ENCODE assay signal across 27 cellular contexts in genomic region chr5:141672071-141672855, GRCh38.
"Had no signal": no experiment of that assay in that cellular context is flagged by ENCODE, and none has a peak within 500 bp of the region (broad histone marks: within the 10 kb centered on the region; RNA-seq: fewer than 3 reads in every experiment).

No MANE protein-coding gene starts in this region.

- ATAC-seq: activated T-cell treated with anti-CD3 and anti-CD28 coated beads, Interleukin-2, amount 50 U/mL, for 72 hours; activated T-helper 17 cell treated with anti-CD3 and anti-CD28 coated beads, Interleukin-2, amount 50 U/mL, for 72 hours; Panc1 had no signal

- H3K9ac ChIP-seq: SK-N-SH had no signal

- H3K36me3 ChIP-seq: MG63 had no signal

- H3K4me1 Mint-ChIP-seq: activated CD4-positive, alpha-beta T cell treated with anti-CD3 and anti-CD28 coated beads, Interleukin-2, amount 10 ng/mL, durations not matched to agents 24 days and 14 days; activated naive CD8-positive, alpha-beta T cell treated with anti-CD3 and anti-CD28 coated beads for 36 hours; activated T-helper 17 cell treated with anti-CD3 and anti-CD28 coated beads, Interleukin-2, amount 50 U/mL, for 72 hours had no signal

- H3K9me3 Mint-ChIP-seq: activated CD4-positive, alpha-beta T cell treated with anti-CD3 and anti-CD28 coated beads, Interleukin-2, amount 10 ng/mL, durations not matched to agents 24 days and 14 days; activated CD8-positive, alpha-beta T cell treated with anti-CD3 and anti-CD28 coated beads for 36 hours; activated naive CD8-positive, alpha-beta T cell treated with anti-CD3 and anti-CD28 coated beads for 36 hours; activated T-cell treated with anti-CD3 and anti-CD28 coated beads, Interleukin-2, amount 50 U/mL, for 72 hours; activated T-helper 17 cell treated with anti-CD3 and anti-CD28 coated beads, Interleukin-2, amount 50 U/mL, for 72 hours; T-helper 1 cell treated with Interleukin-12 subunit alpha and Interleukin-12 subunit beta and Interleukin-4 antibody, amounts not matched to agents 30 μg/mL and 1 μg/mL, for 36 hours; T-helper 2 cell treated with Interferon-gamma antibody and Interleukin-4, amounts not matched to agents 5 μg/mL and 100 μg/mL, for 36 hours had no signal

- H3K4me2 ChIP-seq: SK-N-SH had no signal

- H3K36me3 Mint-ChIP-seq: activated naive CD8-positive, alpha-beta T cell treated with anti-CD3 and anti-CD28 coated beads for 36 hours had no signal

- DNase-seq: activated CD4-positive, alpha-beta T cell treated with anti-CD3 and anti-CD28 coated beads, Interleukin-2, amount 10 ng/mL, durations not matched to agents 24 days and 14 days; activated CD4-positive, alpha-beta T cell treated with anti-CD3 and anti-CD28 coated beads, Interleukin-2, amount 50 U/mL, for 4 hours; activated effector memory CD4-positive, alpha-beta T cell treated with anti-CD3 and anti-CD28 coated beads, Interleukin-2, amount 50 U/mL, for 16 hours; activated naive CD4-positive, alpha-beta T cell; activated naive CD4-positive, alpha-beta T cell treated with anti-CD3 and anti-CD28 coated beads, Interleukin-2, amount 50 U/mL, for 16 hours; activated naive CD8-positive, alpha-beta T cell treated with anti-CD3 and anti-CD28 coated beads for 36 hours; activated T-cell treated with anti-CD3 and anti-CD28 coated beads, Interleukin-2, amount 50 U/mL, for 1 hour; activated T-cell treated with anti-CD3 and anti-CD28 coated beads, Interleukin-2, amount 50 U/mL, for 72 hours; amniotic stem cell; aorta; brain microvascular endothelial cell; Kasumi-1; MG63; NCI-H1048; NCI-H1436 treated with DMSO at 0.1 percent for 48 hours; NCI-H1694 treated with DMSO at 0.1 percent for 48 hours; NCI-H2029; NCI-H345; NCI-H524 treated with DMSO at 0.1 percent for 48 hours; SHP77 treated with DMSO at 0.1 percent for 48 hours; SK-N-SH had no signal

- H3K27me3 ChIP-seq: brain microvascular endothelial cell, MG63, SJSA1 had no signal

- H3K4me3 Mint-ChIP-seq: activated CD4-positive, alpha-beta T cell treated with anti-CD3 and anti-CD28 coated beads, Interleukin-2, amount 10 ng/mL, durations not matched to agents 24 days and 14 days; activated CD8-positive, alpha-beta T cell treated with anti-CD3 and anti-CD28 coated beads for 36 hours; activated naive CD8-positive, alpha-beta T cell treated with anti-CD3 and anti-CD28 coated beads for 36 hours; activated T-cell treated with anti-CD3 and anti-CD28 coated beads, Interleukin-2, amount 50 U/mL, for 72 hours; activated T-helper 17 cell treated with anti-CD3 and anti-CD28 coated beads, Interleukin-2, amount 50 U/mL, for 72 hours; T-helper 1 cell treated with Interleukin-12 subunit alpha and Interleukin-12 subunit beta and Interleukin-4 antibody, amounts not matched to agents 30 μg/mL and 1 μg/mL, for 36 hours; T-helper 2 cell treated with Interferon-gamma antibody and Interleukin-4, amounts not matched to agents 5 μg/mL and 100 μg/mL, for 36 hours had no signal

- H3K27me3 Mint-ChIP-seq: activated CD8-positive, alpha-beta T cell treated with anti-CD3 and anti-CD28 coated beads for 36 hours; activated naive CD8-positive, alpha-beta T cell treated with anti-CD3 and anti-CD28 coated beads for 36 hours; activated T-helper 17 cell treated with anti-CD3 and anti-CD28 coated beads, Interleukin-2, amount 50 U/mL, for 72 hours had no signal

- H3K27ac Mint-ChIP-seq: activated CD4-positive, alpha-beta T cell treated with anti-CD3 and anti-CD28 coated beads, Interleukin-2, amount 10 ng/mL, durations not matched to agents 24 days and 14 days; activated CD8-positive, alpha-beta T cell treated with anti-CD3 and anti-CD28 coated beads for 36 hours; activated naive CD8-positive, alpha-beta T cell treated with anti-CD3 and anti-CD28 coated beads for 36 hours; activated T-cell treated with anti-CD3 and anti-CD28 coated beads, Interleukin-2, amount 50 U/mL, for 72 hours; activated T-helper 17 cell treated with anti-CD3 and anti-CD28 coated beads, Interleukin-2, amount 50 U/mL, for 72 hours; T-helper 1 cell treated with Interleukin-12 subunit alpha and Interleukin-12 subunit beta and Interleukin-4 antibody, amounts not matched to agents 30 μg/mL and 1 μg/mL, for 36 hours; T-helper 2 cell treated with Interferon-gamma antibody and Interleukin-4, amounts not matched to agents 5 μg/mL and 100 μg/mL, for 36 hours had no signal

- H3K4me3 ChIP-seq: MG63, SJSA1 had no signal

- H3K4me1 ChIP-seq: SJSA1 had no signal

- H3K9me2 ChIP-seq: SK-N-SH had no signal

- H3K9me3 ChIP-seq: MG63, SK-N-SH had no signal

- H3K27ac ChIP-seq: brain microvascular endothelial cell, SJSA1 had no signal
